18 cellular contexts compared by ENCODE assay signal in genomic region chr14:60089201-60089600, GRCh38.
"Had no signal": no experiment of that assay in that cellular context is flagged by ENCODE, and none has a peak within 500 bp of the region (broad histone marks: within the 10 kb centered on the region; RNA-seq: fewer than 3 reads in every experiment).

No MANE protein-coding gene starts in this region.

- H3K27ac ChIP-seq: body of pancreas, coronary artery, esophagus muscularis mucosa, foreskin keratinocyte, pancreas, thoracic aorta had no signal

- H3K27me3 ChIP-seq: body of pancreas, esophagus muscularis mucosa, foreskin keratinocyte, pancreas had no signal

- H3K36me3 Mint-ChIP-seq: immature natural killer cell had no signal

- H3K36me3 ChIP-seq: esophagus muscularis mucosa, pancreas, thoracic aorta had no signal

- FAIRE-seq: pancreas had no signal

- H3K4me3 ChIP-seq: body of pancreas, coronary artery, esophagus muscularis mucosa, pancreas, thoracic aorta had no signal

- H3K9me3 Mint-ChIP-seq: activated B cell treated with CpG ODN at 0.5 μM for 24 hours; activated CD4-positive, alpha-beta T cell treated with anti-CD3 and anti-CD28 coated beads, Interleukin-2, amount 10 ng/mL, durations not matched to agents 7 days and 5 days; activated naive CD4-positive, alpha-beta T cell treated with anti-CD3 and anti-CD28 coated beads, Interleukin-2, amount 50 U/mL, for 72 hours; immature natural killer cell; stimulated activated effector memory CD8-positive, alpha-beta T cell treated with anti-CD3 and anti-CD28 coated beads, Interleukin-12 subunit alpha, Interleukin-12 subunit beta, amount 100 ng/mL, for 72 hours had no signal

- ATAC-seq: activated naive CD4-positive, alpha-beta T cell treated with anti-CD3 and anti-CD28 coated beads, Interleukin-2, amount 50 U/mL, for 72 hours; activated T-cell treated with anti-CD3 and anti-CD28 coated beads, Interleukin-2, amount 50 U/mL, for 72 hours; body of pancreas; foreskin keratinocyte; pancreas; stimulated activated effector memory CD8-positive, alpha-beta T cell treated with anti-CD3 and anti-CD28 coated beads, Interleukin-12 subunit alpha, Interleukin-12 subunit beta, amount 100 ng/mL, for 72 hours had no signal

- H3K27ac Mint-ChIP-seq: activated B cell treated with CpG ODN at 0.5 μM for 24 hours; activated CD4-positive, alpha-beta T cell treated with anti-CD3 and anti-CD28 coated beads, Interleukin-2, amount 10 ng/mL, durations not matched to agents 7 days and 5 days; activated naive CD4-positive, alpha-beta T cell treated with anti-CD3 and anti-CD28 coated beads, Interleukin-2, amount 50 U/mL, for 72 hours; activated T-cell treated with anti-CD3 and anti-CD28 coated beads, Interleukin-2, amount 50 U/mL, for 72 hours; immature natural killer cell; stimulated activated effector memory CD8-positive, alpha-beta T cell treated with anti-CD3 and anti-CD28 coated beads, Interleukin-12 subunit alpha, Interleukin-12 subunit beta, amount 100 ng/mL, for 72 hours had no signal

- H3K9me3 ChIP-seq: body of pancreas, esophagus muscularis mucosa, pancreas, thoracic aorta had no signal

- DNase-seq: activated B cell treated with CpG ODN at 0.5 μM for 24 hours; activated CD4-positive, alpha-beta T cell treated with anti-CD3 and anti-CD28 coated beads, Interleukin-2, amount 10 ng/mL, durations not matched to agents 7 days and 5 days; activated CD8-positive, alpha-beta memory T cell treated with anti-CD3 and anti-CD28 coated beads, Interleukin-2, amount 50 U/mL, for 48 hours; activated gamma-delta T cell; activated T-cell treated with anti-CD3 and anti-CD28 coated beads, Interleukin-2, amount 50 U/mL, for 72 hours; amygdala; body of pancreas; central memory CD4-positive, alpha-beta T cell; effector CD4-positive, alpha-beta T cell; foreskin keratinocyte; head of caudate nucleus; immature natural killer cell; pancreas had no signal

- H3K4me3 Mint-ChIP-seq: activated B cell treated with CpG ODN at 0.5 μM for 24 hours; activated CD4-positive, alpha-beta T cell treated with anti-CD3 and anti-CD28 coated beads, Interleukin-2, amount 10 ng/mL, durations not matched to agents 7 days and 5 days; activated T-cell treated with anti-CD3 and anti-CD28 coated beads, Interleukin-2, amount 50 U/mL, for 72 hours; immature natural killer cell; stimulated activated effector memory CD8-positive, alpha-beta T cell treated with anti-CD3 and anti-CD28 coated beads, Interleukin-12 subunit alpha, Interleukin-12 subunit beta, amount 100 ng/mL, for 72 hours had no signal
